31 cellular contexts compared by ENCODE assay signal in genomic region chr9:123008909-123009308, GRCh38. TPM values are rescaled to one million over a fixed set of nuclear protein-coding genes. Genes with fewer than 3 reads are reported as not detected.
"Had no signal": no experiment of that assay in that cellular context is flagged by ENCODE, and none has a peak within 500 bp of the region (broad histone marks: within the 10 kb centered on the region; RNA-seq: fewer than 3 reads in every experiment).

No MANE protein-coding gene starts in this region.

- ATAC-seq: activated CD4-positive, alpha-beta T cell treated with anti-CD3 and anti-CD28 coated beads for 36 hours; activated CD8-positive, alpha-beta memory T cell treated with anti-CD3 and anti-CD28 coated beads, Interleukin-2, amount 10 ng/mL, durations not matched to agents 7 days and 5 days; activated CD8-positive, alpha-beta T cell treated with anti-CD3 and anti-CD28 coated beads, Interleukin-2, amount 10 ng/mL, durations not matched to agents 7 days and 5 days; activated naive CD8-positive, alpha-beta T cell treated with anti-CD3 and anti-CD28 coated beads, Interleukin-2, amount 50 U/mL, for 24 hours; body of pancreas; effector memory CD8-positive, alpha-beta T cell; heart left ventricle; T-cell; T-helper 17 cell had no signal

- H3K9me3 ChIP-seq: adrenal gland, body of pancreas, esophagus squamous epithelium, heart left ventricle had no signal

- H3K27ac ChIP-seq: adrenal gland, body of pancreas, esophagus squamous epithelium, heart left ventricle had no signal

- H3K27me3 ChIP-seq: adrenal gland, body of pancreas, esophagus squamous epithelium, heart left ventricle had no signal

- H3K4me1 ChIP-seq: body of pancreas had no signal

- H3K4me3 ChIP-seq: adrenal gland, body of pancreas, esophagus squamous epithelium, heart left ventricle had no signal

- DNase-seq: activated CD4-positive, alpha-beta memory T cell treated with anti-CD3 and anti-CD28 coated beads for 36 hours; activated CD4-positive, alpha-beta T cell treated with anti-CD3 and anti-CD28 coated beads for 36 hours; activated CD4-positive, alpha-beta T cell treated with anti-CD3 and anti-CD28 coated beads, Interleukin-2, amount 10 ng/mL, durations not matched to agents 24 days and 14 days; activated CD4-positive, CD25-positive, alpha-beta regulatory T cell; activated CD4-positive, CD25-positive, alpha-beta regulatory T cell treated with anti-CD3 and anti-CD28 coated beads, Interleukin-2, amount 50 U/mL, for 72 hours; activated CD8-positive, alpha-beta memory T cell treated with anti-CD3 and anti-CD28 coated beads, Interleukin-2, amount 10 ng/mL, durations not matched to agents 7 days and 5 days; activated CD8-positive, alpha-beta memory T cell treated with anti-CD3 and anti-CD28 coated beads, Interleukin-2, amount 50 U/mL, for 4 hours; activated CD8-positive, alpha-beta T cell treated with anti-CD3 and anti-CD28 coated beads, Interleukin-2, amount 10 ng/mL, durations not matched to agents 7 days and 5 days; activated effector memory CD4-positive, alpha-beta T cell treated with anti-CD3 and anti-CD28 coated beads, Interleukin-2, amount 50 U/mL, for 16 hours; activated naive CD4-positive, alpha-beta T cell treated with anti-CD3 and anti-CD28 coated beads for 36 hours; activated naive CD8-positive, alpha-beta T cell treated with anti-CD3 and anti-CD28 coated beads for 36 hours; activated naive CD8-positive, alpha-beta T cell treated with anti-CD3 and anti-CD28 coated beads, Interleukin-2, amount 50 U/mL, for 24 hours; activated T-cell treated with anti-CD3 and anti-CD28 coated beads, Interleukin-2, amount 50 U/mL, for 1 hour; activated T-cell treated with anti-CD3 and anti-CD28 coated beads, Interleukin-2, amount 50 U/mL, for 48 hours; adrenal gland; amygdala; aorta; body of pancreas; caudate nucleus; cortex of kidney; dermis blood vessel endothelial cell; effector CD4-positive, alpha-beta T cell; effector memory CD8-positive, alpha-beta T cell; esophagus squamous epithelium; glutamatergic neuron; heart left ventricle; T-cell; T-helper 17 cell; T1000 had no signal

- FAIRE-seq: colon, frontal cortex had no signal

RNA-seq across cellular contexts. Expression of gene GPR21, which starts 24.6 kb away (rescaled TPM):
- total RNA-seq: body of pancreas had no signal
